In the genomic region with DNA sequence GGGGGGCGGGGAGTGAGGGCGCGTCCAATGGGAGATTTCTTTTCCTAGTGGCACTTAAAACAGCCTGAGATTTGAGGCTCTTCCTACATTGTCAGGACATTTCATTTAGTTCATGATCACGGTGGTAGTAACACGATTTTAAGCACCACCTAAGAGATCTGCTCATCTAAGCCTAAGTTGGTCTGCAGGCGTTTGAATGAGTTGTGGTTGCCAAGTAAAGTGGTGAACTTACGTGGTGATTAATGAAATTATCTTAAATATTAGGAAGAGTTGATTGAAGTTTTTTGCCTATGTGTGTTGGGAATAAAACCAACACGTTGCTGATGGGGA, we compare ENCODE assay signal across 8 cellular contexts. TPM values are rescaled to one million over a fixed set of nuclear protein-coding genes. Genes with fewer than 3 reads are reported as not detected.
DNase-seq lines count a peak whose midpoint lies in the region; ATAC-seq, FAIRE-seq and TF ChIP-seq lines count a peak whose summit lies in the region.

No MANE protein-coding gene starts in this region.

- FAIRE-seq in pancreas (lab: Jason Lieb, UNC): no peak

- H3K4me1 ChIP-seq in PC-3 (ENCODE audit: insufficient read depth, low read length) (peaks cover 5% of the 10 kb centered on the region; the same call in 1 of the 2 replicates), pancreas (peaks cover 6 to 13% (median 7%) of the 10 kb centered on the region in 3 donors)

- no peaks in the 10 kb centered on the region for H3K27me3 ChIP-seq in PC-3 (ENCODE audit: low read length)
- no peaks in the 10 kb centered on the region for H3K27me3 ChIP-seq in pancreas

- H3K4me1 Mint-ChIP-seq in Calu3 (ENCODE audit: low read depth, unreplicated experiment): peaks cover 9% of the 10 kb centered on the region

- H3K27ac ChIP-seq in PC-3 (ENCODE audit: low read length) (no peak overlapping the region), pancreas (peak overlapping the region in 2 of 4 donors; percentile 81 to 83)

- BruUV-seq in Calu3 (replicated peaks; lab: Mats Ljungman, UMichigan) (no TSS peak), PC-3 (replicated peaks; lab: Mats Ljungman, UMichigan) (no TSS peak)

- H3K27me3 Mint-ChIP-seq in Calu3 (ENCODE audit: unreplicated experiment): peaks cover under 1% of the 10 kb centered on the region

- H3K9me2 ChIP-seq in PC-3 (replicated peaks; ENCODE audit: low read length): no peaks in the 10 kb centered on the region

- H3K36me3 ChIP-seq in PC-3 (ENCODE audit: low read depth, low read length) (no peaks in the 10 kb centered on the region), pancreas (no peaks in the 10 kb centered on the region)

- no peaks in the 10 kb centered on the region for H3K9me3 Mint-ChIP-seq in Calu3 (ENCODE audit: low read depth, unreplicated experiment)

- H3K4me3 ChIP-seq in PC-3 (ENCODE audit: low read length) (peak overlapping the region; percentile 98), epithelial cell of esophagus (ENCODE audit: low read length) (peak overlapping the region; percentile 93), pancreas (peak overlapping the region in 3 of 4 donors; percentile 69 to 86 (median 77))

- no peaks in the 10 kb centered on the region for H3F3A ChIP-seq in PC-3 (ENCODE audit: low read length, unreplicated experiment)

- CTCF ChIA-PET in Calu3 (lab: Charles Lee): interaction anchor here (0.6 kb wide), 1 partner anchor 54 kb away, joined by 3 read pairs; no protein-coding TSS in a partner anchor
- CTCF ChIA-PET in PC-3 (lab: Charles Lee): no interaction called here

- H3K27ac Mint-ChIP-seq in Calu3 (ENCODE audit: unreplicated experiment): peak overlapping the region; percentile 44

- ATAC-seq in PC-3 (no peak; the same call in 1 of the 2 replicates), pancreas (no peak), GM21447 (IDR thresholded peaks at IDR 0.05; ENCODE audit: unreplicated experiment) (no peak), GM18502 (IDR thresholded peaks at IDR 0.05; ENCODE audit: poor library complexity, unreplicated experiment) (no peak)

- H3K9me3 ChIP-seq in PC-3 (ENCODE audit: low read length): no peaks in the 10 kb centered on the region
- H3K9me3 ChIP-seq in pancreas: no peaks in the 10 kb centered on the region

- POLR2A ChIA-PET in PC-3 (lab: Charles Lee; ENCODE audit: unreplicated experiment): no interaction called here

- peak overlapping the region; percentile 83 for H3K4me2 ChIP-seq in PC-3 (ENCODE audit: low read length)

- H3K36me3 Mint-ChIP-seq in Calu3 (ENCODE audit: insufficient read depth, unreplicated experiment): peaks cover 17% of the 10 kb centered on the region

- H3K4me3 Mint-ChIP-seq in Calu3 (ENCODE audit: low read depth, unreplicated experiment): peak overlapping the region; percentile 95

- H3K9ac ChIP-seq in PC-3 (ENCODE audit: low read length): peak overlapping the region; percentile 78

- TF ChIP-seq CTCF in Calu3 (IDR thresholded peaks at IDR 0.05; ENCODE audit: unreplicated experiment) (no peak), PC-3 (conservative IDR thresholded peaks at IDR 0.05; ENCODE audit: low read depth, low read length) (no peak), epithelial cell of esophagus (IDR thresholded peaks at IDR 0.05; ENCODE audit: insufficient read depth, low read depth, low read length, missing control alignments) (no peak), pancreas (IDR thresholded peaks at IDR 0.05) (no peak)

- peaks cover 55% of the 10 kb centered on the region for H3K79me2 ChIP-seq in PC-3 (ENCODE audit: low read length)

- WGBS in pancreas, 2 donors: 0 to 1% methylated on average over 7 to 8 of the region's 8 CpGs

- intact Hi-C loops in Calu3 (cut with micrococcal nuclease; ENCODE audit: unreplicated experiment): no loop called here
- intact Hi-C loops in PC-3 (cut with micrococcal nuclease): loop anchor here (2.0 kb wide), 1 partner anchor 33 kb away; no protein-coding TSS in a partner anchor
- intact Hi-C loops in pancreas (cut with DNase I): no loop called here

- H4K20me1 ChIP-seq in PC-3 (ENCODE audit: low read length): peaks cover 17% of the 10 kb centered on the region

- H2AFZ ChIP-seq in PC-3 (ENCODE audit: low read length): no peak overlapping the region

- DNase-seq in Calu3 (no peak), PC-3 (no peak), epithelial cell of esophagus (ENCODE audit: low read depth) (no peak), pancreas (no peak), DMS79 (lab: John Stamatoyannopoulos, UW) (no peak), HuH-7 (ENCODE audit: low spot score) (no peak)

RNA-seq across cellular contexts. Expression of a gene that starts 1.1 kb away (rescaled TPM):
- 34.6 and 44.4 TPM in 2 replicates for total RNA-seq in Calu3 (2022)
- total RNA-seq in PC-3 (2014; rRNA removed): 18.4 and 36.3 TPM in 2 replicates
- total RNA-seq in pancreas: 10 to 100 TPM; 32.5 to 55.2 (median 42.7) TPM
- polyA plus RNA-seq in pancreas: 10 to 100 TPM; 23.1 to 52.8 TPM

RNA-seq across cellular contexts. Expression of a gene that starts 1.3 kb away (rescaled TPM):
- not detected in 2 replicates for total RNA-seq in Calu3 (2022)
- not detected in 2 replicates for total RNA-seq in PC-3 (2014; rRNA removed)
- total RNA-seq in pancreas: not detected
- not detected for polyA plus RNA-seq in pancreas
